Comparison of ENCODE assay signal across 20 cellular contexts in the genomic region with DNA sequence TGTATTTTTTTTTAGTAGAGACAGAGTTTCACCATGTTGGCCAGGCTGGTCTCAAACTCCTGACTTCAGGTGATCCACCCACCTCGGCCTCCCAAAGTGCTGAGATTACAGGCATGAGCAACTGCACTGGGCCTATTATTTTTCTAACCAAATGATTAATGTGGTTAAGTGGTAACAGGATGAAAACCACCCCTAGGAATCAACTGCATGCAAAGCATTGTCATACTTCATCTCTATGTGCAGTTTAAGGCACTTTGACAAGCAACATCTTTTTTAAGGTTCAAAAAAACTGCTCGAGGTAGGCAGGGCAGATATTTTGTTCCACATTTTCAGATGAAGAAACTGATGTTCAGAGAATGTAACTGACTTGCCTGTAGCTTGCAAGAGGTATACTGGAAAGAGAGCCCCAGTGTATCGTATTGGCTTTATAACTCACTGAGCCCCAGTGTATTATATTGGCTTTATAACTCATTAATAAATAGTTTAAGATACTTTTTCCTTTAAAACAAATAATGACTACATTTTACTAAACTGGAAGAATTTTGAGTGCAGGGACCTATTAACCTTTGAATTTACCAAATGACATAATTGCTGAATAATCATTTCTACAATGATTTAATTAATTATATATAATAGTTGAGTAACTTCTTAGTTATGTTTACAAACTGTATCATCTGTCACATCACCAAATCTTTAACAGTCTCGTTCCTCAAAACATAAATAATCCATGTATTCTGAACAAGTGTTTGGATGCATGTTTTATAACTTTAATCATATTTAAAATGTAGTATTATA. TPM values are rescaled to one million over a fixed set of nuclear protein-coding genes. Genes with fewer than 3 reads are reported as not detected.
DNase-seq lines count a peak whose midpoint lies in the region; ATAC-seq and TF ChIP-seq lines count a peak whose summit lies in the region.
"Had no signal": no experiment of that assay in that cellular context is flagged by ENCODE, and none has a peak within 500 bp of the region (broad histone marks: within the 10 kb centered on the region; RNA-seq: fewer than 3 reads in every experiment).

No MANE protein-coding gene starts in this region.

- no peaks in the 10 kb centered on the region for H3K36me3 ChIP-seq in IMR-90 (ENCODE audit: control insufficient read depth, insufficient read depth, low read length)
- H3K36me3 ChIP-seq in psoas muscle (ENCODE audit: insufficient read depth in 1 of 2, low read depth in 1 of 2): no peaks in the 10 kb centered on the region
- H3K36me3 ChIP-seq: ovary had no signal

- H3K9me1 ChIP-seq in IMR-90 (ENCODE audit: insufficient read depth, low read length): peaks cover 9% of the 10 kb centered on the region

- no peak overlapping the region for H2AK9ac ChIP-seq in IMR-90 (replicated peaks; ENCODE audit: low read depth, low read length, poor library complexity)

- peak overlapping the region; percentile 77 for H3K9ac ChIP-seq in IMR-90 (ENCODE audit: low read depth, low read length)
- H3K9ac ChIP-seq: KMS-11 had no signal

- H3K27me3 Mint-ChIP-seq in natural killer cell treated with Interleukin-12 subunit alpha and Interleukin-12 subunit beta and Interleukin-15 and Interleukin-18, amount 100 ng/mL, for 72 hours: no peaks in the 10 kb centered on the region
- H3K27me3 Mint-ChIP-seq: central memory CD8-positive, alpha-beta T cell had no signal

- H2BK120ac ChIP-seq in IMR-90 (ENCODE audit: low read depth, low read length): peak overlapping the region; percentile 96

- H3K4me1 ChIP-seq in IMR-90 (ENCODE audit: control insufficient read depth, insufficient read depth, low read length): peaks cover 21% of the 10 kb centered on the region
- no peaks in the 10 kb centered on the region for H3K4me1 ChIP-seq in psoas muscle

- H2BK5ac ChIP-seq in IMR-90 (ENCODE audit: low read depth, low read length, poor library complexity, severe bottlenecking): peak overlapping the region; percentile 100

- peak overlapping the region; percentile 95; the same call in 1 of the 2 replicates for H3K27ac ChIP-seq in IMR-90 (ENCODE audit: insufficient read depth, low read length)
- no peak overlapping the region for H3K27ac ChIP-seq in psoas muscle
- H3K27ac ChIP-seq: C4-2B, KMS-11, ovary had no signal

- H4K91ac ChIP-seq in IMR-90 (ENCODE audit: insufficient read depth, low read depth, low read length): peak overlapping the region; percentile 91

- ATAC-seq in IMR-90 (ENCODE audit: low read depth): no peak
- ATAC-seq in GM19328 (IDR thresholded peaks at IDR 0.05; ENCODE audit: unreplicated experiment): no peak
- no peak for ATAC-seq in natural killer cell treated with Interleukin-12 subunit alpha and Interleukin-12 subunit beta and Interleukin-15 and Interleukin-18, amount 100 ng/mL, for 72 hours
- ATAC-seq in psoas muscle: no peak

- H3K4me3 Mint-ChIP-seq in natural killer cell treated with Interleukin-12 subunit alpha and Interleukin-12 subunit beta and Interleukin-15 and Interleukin-18, amount 100 ng/mL, for 72 hours: no peak overlapping the region
- H3K4me3 Mint-ChIP-seq: central memory CD8-positive, alpha-beta T cell; T-helper 1 cell treated with Interleukin-12 subunit alpha and Interleukin-12 subunit beta and Interleukin-4 antibody, amounts not matched to agents 30 μg/mL and 1 μg/mL, for 36 hours had no signal

- no peak overlapping the region for H3K4me3 ChIP-seq in IMR-90 (ENCODE audit: insufficient read depth, low read depth, low read length)
- no peak overlapping the region for H3K4me3 ChIP-seq in astrocyte of the spinal cord (ENCODE audit: low read depth, low read length)
- no peak overlapping the region for H3K4me3 ChIP-seq in psoas muscle
- H3K4me3 ChIP-seq: ovary had no signal

- H2AFZ ChIP-seq in IMR-90 (replicated peaks; ENCODE audit: low read length, poor library complexity): no peak overlapping the region

- WGBS in IMR-90 (ENCODE audit: extremely low coverage in 2 of 2, insufficient read length in 1 of 2), 2 experiments: no CpG with 5 or more reads among the region's 4 CpGs
- WGBS in psoas muscle, 3 donors: 78 to 87% (median 82%) methylated on average over 4 of the region's 4 CpGs

- peak overlapping the region; percentile 91 for H3K18ac ChIP-seq in IMR-90 (ENCODE audit: low read depth, low read length)

- peak overlapping the region; percentile 94 for H3K4ac ChIP-seq in IMR-90 (ENCODE audit: low read depth, low read length)

- no peaks in the 10 kb centered on the region for H3K9me3 Mint-ChIP-seq in natural killer cell treated with Interleukin-12 subunit alpha and Interleukin-12 subunit beta and Interleukin-15 and Interleukin-18, amount 100 ng/mL, for 72 hours
- H3K9me3 Mint-ChIP-seq: activated naive CD4-positive, alpha-beta T cell treated with anti-CD3 and anti-CD28 coated beads, Interleukin-2, amount 50 U/mL, for 72 hours; central memory CD8-positive, alpha-beta T cell; T-helper 1 cell treated with Interleukin-12 subunit alpha and Interleukin-12 subunit beta and Interleukin-4 antibody, amounts not matched to agents 30 μg/mL and 1 μg/mL, for 36 hours had no signal

- H3K9me3 ChIP-seq in IMR-90 (ENCODE audit: control insufficient read depth, insufficient read depth, low read length) (no peaks in the 10 kb centered on the region), psoas muscle (no peaks in the 10 kb centered on the region)
- H3K9me3 ChIP-seq: ovary had no signal

- BruUV-seq in IMR-90 (replicated peaks; lab: Mats Ljungman, UMichigan): no TSS peak

- H3K4me2 ChIP-seq in IMR-90 (ENCODE audit: low read depth, low read length): no peak overlapping the region
- H3K4me2 ChIP-seq: KMS-11 had no signal

- peak overlapping the region; percentile 89 to 92 for H4K8ac ChIP-seq in IMR-90 (ENCODE audit: low read depth in 2 of 2, low read length in 2 of 2)

- peak overlapping the region; percentile 82 for H3K23ac ChIP-seq in IMR-90 (ENCODE audit: low read depth, low read length)

- TF ChIP-seq RAD21 in IMR-90 (IDR thresholded peaks at IDR 0.05; ENCODE audit: low read length): no peak

- peak overlapping the region; percentile 96 for H3K14ac ChIP-seq in IMR-90 (replicated peaks; ENCODE audit: low read depth, low read length)

- peaks cover 7 to 9% of the 10 kb centered on the region in 2 experiments; a peak in 3 of 4 replicates for H3K79me1 ChIP-seq in IMR-90 (ENCODE audit: low read depth in 1 of 2, low read length in 2 of 2)

- no peak for TF ChIP-seq POLR2A in IMR-90 (IDR thresholded peaks at IDR 0.05; ENCODE audit: low read depth, low read length)

- CTCF ChIA-PET in IMR-90 (lab: Yijun Ruan, JAX): no interaction called here

- H3K56ac ChIP-seq in IMR-90 (ENCODE audit: extremely low read depth, insufficient read depth, low read length): peak overlapping the region; percentile 92; the same call in 1 of the 2 replicates

- H4K20me1 ChIP-seq in IMR-90 (ENCODE audit: insufficient read depth, low read length): no peaks in the 10 kb centered on the region

- in situ Hi-C loops in IMR-90 (cut with MboI; ENCODE audit: low sequenced_read_pairs) (loop anchor here (5.0 to 25.0 kb wide), 4 partner anchors 133 to 1418 kb away; a partner anchor contains a TSS), astrocyte of the spinal cord (cut with HindIII; ENCODE audit: low sequenced_read_pairs) (no loop called here)

- no peaks in the 10 kb centered on the region for H3K4me1 Mint-ChIP-seq in natural killer cell treated with Interleukin-12 subunit alpha and Interleukin-12 subunit beta and Interleukin-15 and Interleukin-18, amount 100 ng/mL, for 72 hours (ENCODE audit: low read depth in 2 of 2)
- H3K4me1 Mint-ChIP-seq: central memory CD8-positive, alpha-beta T cell had no signal

- peak; percentile 9 for DNase-seq in AG20443 (ENCODE audit: low spot score)
- DNase-seq in IMR-90: peak; percentile 22
- DNase-seq in astrocyte of the spinal cord (ENCODE audit: low read depth, low spot score): peak; percentile 44
- peak; percentile 75 for DNase-seq in kidney tubule cell (ENCODE audit: low spot score)
- DNase-seq in natural killer cell treated with Interleukin-12 subunit alpha and Interleukin-12 subunit beta and Interleukin-15 and Interleukin-18, amount 100 ng/mL, for 72 hours (ENCODE audit: low spot score): no peak
- no peak for DNase-seq in D341Med (ENCODE audit: low spot score)
- DNase-seq in psoas muscle: no peak
- DNase-seq: activated CD4-positive, CD25-positive, alpha-beta regulatory T cell; activated CD8-positive, alpha-beta memory T cell treated with anti-CD3 and anti-CD28 coated beads, Interleukin-2, amount 50 U/mL, for 4 hours; DMS79; head of caudate nucleus; kidney; NCI-H146; ovary had no signal

- no peak overlapping the region for H3K27ac Mint-ChIP-seq in natural killer cell treated with Interleukin-12 subunit alpha and Interleukin-12 subunit beta and Interleukin-15 and Interleukin-18, amount 100 ng/mL, for 72 hours
- H3K27ac Mint-ChIP-seq: activated naive CD4-positive, alpha-beta T cell treated with anti-CD3 and anti-CD28 coated beads, Interleukin-2, amount 50 U/mL, for 72 hours; T-helper 1 cell treated with Interleukin-12 subunit alpha and Interleukin-12 subunit beta and Interleukin-4 antibody, amounts not matched to agents 30 μg/mL and 1 μg/mL, for 36 hours had no signal

- POLR2A ChIA-PET in IMR-90 (lab: Charles Lee; ENCODE audit: unreplicated experiment): interaction anchor here (0.6 to 2.4 kb wide), 6 partner anchors 13 to 328 kb away, joined by 3 to 16 read pairs (median 4); no protein-coding TSS in a partner anchor

- intact Hi-C loops in IMR-90 (cut with micrococcal nuclease) (loop anchor here (2.0 to 5.0 kb wide), 2 partner anchors 93 to 136 kb away; no protein-coding TSS in a partner anchor), psoas muscle (cut with DNase I) (no loop called here)

- no peak for TF ChIP-seq CTCF in IMR-90 (conservative IDR thresholded peaks at IDR 0.05; ENCODE audit: low read depth, low read length)
- no peak for TF ChIP-seq CTCF in astrocyte of the spinal cord (IDR thresholded peaks at IDR 0.05; ENCODE audit: low read depth, low read length)
- no peak for TF ChIP-seq CTCF in psoas muscle (IDR thresholded peaks at IDR 0.05)

- H3K27me3 ChIP-seq in IMR-90 (ENCODE audit: control insufficient read depth, insufficient read depth, low read length): no peaks in the 10 kb centered on the region
- no peaks in the 10 kb centered on the region for H3K27me3 ChIP-seq in psoas muscle (ENCODE audit: insufficient read depth in 3 of 3, low read length in 2 of 3)
- H3K27me3 ChIP-seq: ovary had no signal

- H2AK5ac ChIP-seq in IMR-90 (ENCODE audit: low read depth, low read length): peak overlapping the region; percentile 59

- no peaks in the 10 kb centered on the region for H3K36me3 Mint-ChIP-seq in natural killer cell treated with Interleukin-12 subunit alpha and Interleukin-12 subunit beta and Interleukin-15 and Interleukin-18, amount 100 ng/mL, for 72 hours

- dilution Hi-C loops in IMR-90 (cut with HindIII; ENCODE audit: low sequenced_read_pairs, unreplicated experiment): no loop called here

- H4K5ac ChIP-seq in IMR-90 (ENCODE audit: low read depth, low read length): peak overlapping the region; percentile 69

- H2BK20ac ChIP-seq in IMR-90 (ENCODE audit: low read depth, low read length): peak overlapping the region; percentile 100

- H2BK15ac ChIP-seq in IMR-90 (ENCODE audit: low read depth, low read length): peak overlapping the region; percentile 89; the same call in 2 of the 3 replicates

RNA-seq across cellular contexts. Expression of a gene that starts 38.1 kb away (rescaled TPM):
- 0.90 and 2.2 TPM in 2 replicates for total RNA-seq in IMR-90 (2012; rRNA removed)
- 0.63 and 0.75 TPM in 2 replicates for polyA plus RNA-seq in IMR-90 (2012; rRNA removed)
- polyA plus RNA-seq in IMR-90 (2012; cell fraction: cytosol; rRNA removed): 0.05 and 0.08 TPM in 2 replicates
- 0.04 and 0.72 TPM in 2 replicates for polyA plus RNA-seq in IMR-90 (2012; cell fraction: nucleus; rRNA removed; ENCODE audit: low replicate concordance)
- 1 to 10 TPM in 1 of 2 donors, under 1 TPM in 1; 0.98 to 1.2 TPM for total RNA-seq in natural killer cell treated with Interleukin-12 subunit alpha and Interleukin-12 subunit beta and Interleukin-15 and Interleukin-18, amount 100 ng/mL, for 72 hours
- total RNA-seq in psoas muscle: under 1 TPM in 1 of 4 donors, not detected in 3; 0.09 TPM
- under 1 TPM; 0.01 to 0.04 (median 0.03) TPM for polyA plus RNA-seq in psoas muscle

Comparison
In these comparisons a context has a peak if more than half of its experiments do, and no peak if none do; other contexts are left out.
1. DNase-seq: peak in AG20443 (single experiment), IMR-90 (single experiment), astrocyte of the spinal cord (single experiment) and kidney tubule cell (single experiment); none in natural killer cell treated with Interleukin-12 subunit alpha and Interleukin-12 subunit beta and Interleukin-15 and Interleukin-18, amount 100 ng/mL, for 72 hours (single experiment), D341Med (single experiment) and psoas muscle (0 of 2).